ENCODE assay signal across 19 cellular contexts in the genomic region with DNA sequence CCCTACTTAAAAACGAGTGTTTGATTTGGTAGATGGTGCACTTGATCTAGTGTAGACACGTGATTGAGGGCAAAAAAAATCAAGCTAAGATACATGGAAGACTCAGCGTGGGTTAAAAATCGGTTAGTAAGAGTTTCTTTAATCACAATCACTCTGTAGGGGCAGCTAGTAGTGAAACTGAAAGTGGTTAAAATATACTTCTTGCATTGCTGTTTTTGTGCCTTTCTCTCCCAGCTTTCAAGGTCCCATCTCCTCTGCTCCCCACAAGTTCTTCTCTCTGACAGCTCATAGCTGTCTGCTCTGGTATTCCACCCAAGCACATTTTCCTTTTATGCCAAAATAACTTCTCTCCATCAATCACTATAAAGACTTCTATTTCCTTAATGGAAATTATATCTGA. TPM values are rescaled to one million over a fixed set of nuclear protein-coding genes. Genes with fewer than 3 reads are reported as not detected.
A peak's percentile ranks its signal among the peaks of the same experiment; 100 is the strongest.
DNase-seq lines count a peak whose midpoint lies in the region; ATAC-seq and TF ChIP-seq lines count a peak whose summit lies in the region.
"Had no signal": no experiment of that assay in that cellular context is flagged by ENCODE, and none has a peak within 500 bp of the region (broad histone marks: within the 10 kb centered on the region; RNA-seq: fewer than 3 reads in every experiment).

No MANE protein-coding gene starts in this region.

- no CpG with 5 or more reads among the region's 4 CpGs for WGBS in IMR-90 (ENCODE audit: extremely low coverage in 2 of 2, insufficient read length in 1 of 2), 2 experiments

- DNase-seq in IMR-90 (peak; percentile 11), fibroblast of lung (ENCODE audit: low read depth in 2 of 2) (peak in 1 of 2 donors; percentile 52), osteocyte (ENCODE audit: extremely low spot score, unreplicated experiment) (no peak), brain microvascular endothelial cell (no peak)
- DNase-seq in activated CD8-positive, alpha-beta memory T cell treated with anti-CD3 and anti-CD28 coated beads, Interleukin-2, amount 10 ng/mL, durations not matched to agents 7 days and 5 days: no peak
- DNase-seq: activated CD4-positive, CD25-positive, alpha-beta regulatory T cell; BE2C; foreskin melanocyte; GDM1; GOT3; T-helper 17 cell; tibial artery had no signal

- TF ChIP-seq RAD21 in IMR-90 (IDR thresholded peaks at IDR 0.05; ENCODE audit: low read length): no peak

- peak overlapping the region; percentile 26 to 38; a peak in 3 of 4 replicates for H4K8ac ChIP-seq in IMR-90 (ENCODE audit: low read depth in 2 of 2, low read length in 2 of 2)

- no peak overlapping the region for H2BK20ac ChIP-seq in IMR-90 (ENCODE audit: low read depth, low read length)

- no peak for TF ChIP-seq CTCF in IMR-90 (conservative IDR thresholded peaks at IDR 0.05; ENCODE audit: low read depth, low read length)
- TF ChIP-seq CTCF in OCI-LY3 (IDR thresholded peaks at IDR 0.05; ENCODE audit: low read depth, low read length): no peak
- TF ChIP-seq CTCF in fibroblast of lung (conservative IDR thresholded peaks at IDR 0.05 in 1 of 2, IDR thresholded peaks at IDR 0.05 in 1 of 2; ENCODE audit: low read depth in 1 of 2, low read length in 2 of 2): no peak
- no peak for TF ChIP-seq CTCF in osteocyte (IDR thresholded peaks at IDR 0.05)
- no peak for TF ChIP-seq CTCF in brain microvascular endothelial cell (IDR thresholded peaks at IDR 0.05; ENCODE audit: low read depth, low read length, missing control alignments)

- H3K27me3 Mint-ChIP-seq in osteocyte (ENCODE audit: unreplicated experiment): no peaks in the 10 kb centered on the region
- H3K27me3 Mint-ChIP-seq in activated CD8-positive, alpha-beta memory T cell treated with anti-CD3 and anti-CD28 coated beads, Interleukin-2, amount 10 ng/mL, durations not matched to agents 7 days and 5 days: no peaks in the 10 kb centered on the region
- H3K27me3 Mint-ChIP-seq: T-helper 17 cell had no signal

- no peaks in the 10 kb centered on the region for H3K79me1 ChIP-seq in IMR-90 (ENCODE audit: low read depth in 1 of 2, low read length in 2 of 2)

- peak overlapping the region; percentile 44 for H3K9ac ChIP-seq in IMR-90 (ENCODE audit: low read depth, low read length)
- H3K9ac ChIP-seq in OCI-LY3 (ENCODE audit: low read length): no peak overlapping the region
- H3K9ac ChIP-seq in fibroblast of lung (ENCODE audit: insufficient read depth, low read length): no peak overlapping the region

- POLR2A ChIA-PET in IMR-90 (lab: Charles Lee; ENCODE audit: unreplicated experiment): no interaction called here

- in situ Hi-C loops in IMR-90 (cut with MboI; ENCODE audit: low sequenced_read_pairs): loop anchor here (25.0 kb wide), 1 partner anchor 1092 kb away; the partner anchor contains the start of gene EFNB2
- in situ Hi-C loops in brain microvascular endothelial cell (cut with HindIII; ENCODE audit: low pct_ligation_motif_present, low sequenced_read_pairs): no loop called here

- H2AK9ac ChIP-seq in IMR-90 (replicated peaks; ENCODE audit: low read depth, low read length, poor library complexity): no peak overlapping the region

- H3K9me3 ChIP-seq in IMR-90 (ENCODE audit: control insufficient read depth, insufficient read depth, low read length) (no peaks in the 10 kb centered on the region), OCI-LY3 (ENCODE audit: insufficient read depth, low read length) (no peaks in the 10 kb centered on the region), fibroblast of lung (ENCODE audit: control insufficient read depth, insufficient read depth, low read depth, low read length) (no peaks in the 10 kb centered on the region)
- H3K9me3 ChIP-seq: BE2C, prostate gland, tibial artery had no signal

- H2BK15ac ChIP-seq in IMR-90 (ENCODE audit: low read depth, low read length): no peak overlapping the region

- no peak overlapping the region for H3K4me3 ChIP-seq in IMR-90 (ENCODE audit: insufficient read depth, low read depth, low read length)
- no peak overlapping the region for H3K4me3 ChIP-seq in OCI-LY3 (ENCODE audit: low read length)
- H3K4me3 ChIP-seq in fibroblast of lung (replicated peaks in 1 of 4; ENCODE audit: control extremely low read depth in 1 of 4, insufficient read depth in 1 of 4, low read depth in 3 of 4, low read length in 4 of 4): peak overlapping the region; percentile 20 to 35 (median 24)
- no peak overlapping the region for H3K4me3 ChIP-seq in brain microvascular endothelial cell (ENCODE audit: low read depth, low read length)
- H3K4me3 ChIP-seq: prostate gland, tibial artery had no signal

- no peak overlapping the region for H3K4ac ChIP-seq in IMR-90 (ENCODE audit: low read depth, low read length)

- H4K20me1 ChIP-seq in IMR-90 (ENCODE audit: insufficient read depth, low read length) (no peaks in the 10 kb centered on the region), OCI-LY3 (ENCODE audit: insufficient read depth, low read length) (no peaks in the 10 kb centered on the region), fibroblast of lung (ENCODE audit: control insufficient read depth, extremely low read depth, insufficient read depth, low read length) (no peaks in the 10 kb centered on the region)

- H3K4me1 Mint-ChIP-seq in osteocyte (ENCODE audit: unreplicated experiment): peaks cover 38% of the 10 kb centered on the region
- peaks cover 1% of the 10 kb centered on the region for H3K4me1 Mint-ChIP-seq in activated CD8-positive, alpha-beta memory T cell treated with anti-CD3 and anti-CD28 coated beads, Interleukin-2, amount 10 ng/mL, durations not matched to agents 7 days and 5 days

- peak overlapping the region; percentile 76; the same call in 1 of the 2 replicates for H3K18ac ChIP-seq in IMR-90 (ENCODE audit: low read depth, low read length)

- no peaks in the 10 kb centered on the region for H3K36me3 Mint-ChIP-seq in osteocyte (ENCODE audit: unreplicated experiment)
- no peaks in the 10 kb centered on the region for H3K36me3 Mint-ChIP-seq in activated CD8-positive, alpha-beta memory T cell treated with anti-CD3 and anti-CD28 coated beads, Interleukin-2, amount 10 ng/mL, durations not matched to agents 7 days and 5 days

- ATAC-seq in IMR-90 (ENCODE audit: low read depth): peak; percentile 62
- no peak for ATAC-seq in activated CD8-positive, alpha-beta memory T cell treated with anti-CD3 and anti-CD28 coated beads, Interleukin-2, amount 10 ng/mL, durations not matched to agents 7 days and 5 days
- ATAC-seq in GM18511 (IDR thresholded peaks at IDR 0.05; ENCODE audit: unreplicated experiment): no peak
- ATAC-seq: left lobe of liver, T-helper 17 cell had no signal

- H3K9me3 Mint-ChIP-seq in osteocyte (ENCODE audit: unreplicated experiment): peaks cover 5% of the 10 kb centered on the region
- H3K9me3 Mint-ChIP-seq in activated CD8-positive, alpha-beta memory T cell treated with anti-CD3 and anti-CD28 coated beads, Interleukin-2, amount 10 ng/mL, durations not matched to agents 7 days and 5 days (ENCODE audit: low read depth): no peaks in the 10 kb centered on the region
- H3K9me3 Mint-ChIP-seq: activated T-helper 2 cell treated with anti-CD3 and anti-CD28 coated beads, Interferon-gamma antibody, Interleukin-2, Interleukin-4, amounts not matched to agents 10 μg/mL and 5 μg/mL and 100 μg/mL, durations not matched to agents 14 hours and 24 hours and 36 hours had no signal

- H3K4me3 Mint-ChIP-seq in osteocyte (ENCODE audit: unreplicated experiment): no peak overlapping the region
- no peak overlapping the region for H3K4me3 Mint-ChIP-seq in activated CD8-positive, alpha-beta memory T cell treated with anti-CD3 and anti-CD28 coated beads, Interleukin-2, amount 10 ng/mL, durations not matched to agents 7 days and 5 days
- H3K4me3 Mint-ChIP-seq: T-helper 17 cell had no signal

- peak overlapping the region; percentile 49; the same call in 1 of the 2 replicates for H3K27ac ChIP-seq in IMR-90 (ENCODE audit: insufficient read depth, low read length)
- H3K27ac ChIP-seq in OCI-LY3 (ENCODE audit: low read length): no peak overlapping the region
- H3K27ac ChIP-seq in fibroblast of lung (ENCODE audit: insufficient read depth, low read length): peak overlapping the region; percentile 38
- H3K27ac ChIP-seq in brain microvascular endothelial cell: no peak overlapping the region
- H3K27ac ChIP-seq: prostate gland, tibial artery had no signal

- H3K56ac ChIP-seq in IMR-90 (ENCODE audit: extremely low read depth, insufficient read depth, low read length): no peak overlapping the region

- no peaks in the 10 kb centered on the region for H3K9me1 ChIP-seq in IMR-90 (ENCODE audit: insufficient read depth, low read length)

- H2AFZ ChIP-seq in IMR-90 (replicated peaks; ENCODE audit: low read length, poor library complexity) (no peak overlapping the region), OCI-LY3 (ENCODE audit: low read depth, low read length) (peak overlapping the region; percentile 67; the same call in 1 of the 2 replicates), fibroblast of lung (ENCODE audit: low read length) (peak overlapping the region; percentile 77)

- H3K4me1 ChIP-seq in IMR-90 (ENCODE audit: control insufficient read depth, insufficient read depth, low read length): no peaks in the 10 kb centered on the region
- no peaks in the 10 kb centered on the region for H3K4me1 ChIP-seq in OCI-LY3 (ENCODE audit: low read length)
- peaks cover 2% of the 10 kb centered on the region for H3K4me1 ChIP-seq in fibroblast of lung (ENCODE audit: control insufficient read depth, extremely low read depth, insufficient read depth, low read length)
- H3K4me1 ChIP-seq: BE2C, prostate gland had no signal

- H3K4me2 ChIP-seq in IMR-90 (ENCODE audit: low read depth, low read length) (peak overlapping the region; percentile 97), OCI-LY3 (ENCODE audit: low read length) (peak overlapping the region; percentile 16; the same call in 1 of the 2 replicates), fibroblast of lung (ENCODE audit: extremely low read depth, insufficient read depth, low read length) (peak overlapping the region; percentile 68)

- no peak overlapping the region for H2BK5ac ChIP-seq in IMR-90 (ENCODE audit: low read depth, low read length, poor library complexity, severe bottlenecking)

- no peak overlapping the region for H2AK5ac ChIP-seq in IMR-90 (ENCODE audit: low read depth, low read length)

- no peak for TF ChIP-seq POLR2A in IMR-90 (IDR thresholded peaks at IDR 0.05; ENCODE audit: low read depth, low read length)

- intact Hi-C loops in IMR-90 (cut with micrococcal nuclease): loop anchor here (10.0 kb wide), 1 partner anchor 1089 kb away; the partner anchor contains the start of gene EFNB2

- no peaks in the 10 kb centered on the region for H3K27me3 ChIP-seq in IMR-90 (ENCODE audit: control insufficient read depth, insufficient read depth, low read length)
- no peaks in the 10 kb centered on the region for H3K27me3 ChIP-seq in OCI-LY3 (ENCODE audit: low read depth, low read length)
- no peaks in the 10 kb centered on the region for H3K27me3 ChIP-seq in fibroblast of lung (ENCODE audit: control insufficient read depth, insufficient read depth, low read length)
- H3K27me3 ChIP-seq in brain microvascular endothelial cell (replicated peaks): no peaks in the 10 kb centered on the region
- H3K27me3 ChIP-seq: BE2C, tibial artery had no signal

- dilution Hi-C loops in IMR-90 (cut with HindIII; ENCODE audit: low sequenced_read_pairs, unreplicated experiment): no loop called here

- peak overlapping the region; percentile 67; the same call in 1 of the 2 replicates for H4K5ac ChIP-seq in IMR-90 (ENCODE audit: low read depth, low read length)

- no peak overlapping the region for H3K23ac ChIP-seq in IMR-90 (ENCODE audit: low read depth, low read length)

- no peak overlapping the region for H3K14ac ChIP-seq in IMR-90 (replicated peaks; ENCODE audit: low read depth, low read length)

- H4K91ac ChIP-seq in IMR-90 (ENCODE audit: insufficient read depth, low read depth, low read length): no peak overlapping the region

- H2BK120ac ChIP-seq in IMR-90 (ENCODE audit: low read depth, low read length): peak overlapping the region; percentile 54; the same call in 1 of the 2 replicates

- peak overlapping the region; percentile 82 for H3K27ac Mint-ChIP-seq in osteocyte (ENCODE audit: unreplicated experiment)
- H3K27ac Mint-ChIP-seq in activated CD8-positive, alpha-beta memory T cell treated with anti-CD3 and anti-CD28 coated beads, Interleukin-2, amount 10 ng/mL, durations not matched to agents 7 days and 5 days: no peak overlapping the region
- H3K27ac Mint-ChIP-seq: activated T-helper 2 cell treated with anti-CD3 and anti-CD28 coated beads, Interferon-gamma antibody, Interleukin-2, Interleukin-4, amounts not matched to agents 10 μg/mL and 5 μg/mL and 100 μg/mL, durations not matched to agents 14 hours and 24 hours and 36 hours; T-helper 17 cell had no signal

- CTCF ChIA-PET in IMR-90 (lab: Yijun Ruan, JAX): interaction anchor here (1.0 kb wide), 1 partner anchor 13 kb away, joined by 3 read pairs; no protein-coding TSS in a partner anchor
- CTCF ChIA-PET in activated CD8-positive, alpha-beta memory T cell treated with anti-CD3 and anti-CD28 coated beads, Interleukin-2, amount 10 ng/mL, durations not matched to agents 7 days and 5 days (lab: Charles Lee): no interaction called here

- H3K36me3 ChIP-seq in IMR-90 (ENCODE audit: control insufficient read depth, insufficient read depth, low read length): no peaks in the 10 kb centered on the region
- no peaks in the 10 kb centered on the region for H3K36me3 ChIP-seq in OCI-LY3 (replicated peaks; ENCODE audit: low read depth, low read length)
- no peaks in the 10 kb centered on the region for H3K36me3 ChIP-seq in fibroblast of lung (ENCODE audit: control insufficient read depth, insufficient read depth, low read length)
- no peaks in the 10 kb centered on the region for H3K36me3 ChIP-seq in brain microvascular endothelial cell (replicated peaks)
- H3K36me3 ChIP-seq: BE2C, prostate gland, tibial artery had no signal

- H3K79me2 ChIP-seq in OCI-LY3 (ENCODE audit: low read length) (no peaks in the 10 kb centered on the region), fibroblast of lung (ENCODE audit: control insufficient read depth, insufficient read depth, low read length) (no peaks in the 10 kb centered on the region)

- BruUV-seq in IMR-90 (replicated peaks; lab: Mats Ljungman, UMichigan): no TSS peak

RNA-seq across cellular contexts. Expression of gene DAOA, which starts 20.1 kb away (rescaled TPM):
- total RNA-seq in IMR-90 (2012; rRNA removed) (not detected in 2 replicates), fibroblast of lung (not detected in 2 replicates), osteocyte (not detected in 2 replicates)
- polyA plus RNA-seq in IMR-90 (2012; rRNA removed) (not detected in 2 replicates), fibroblast of lung (not detected in 2 replicates)
- not detected in 2 replicates for polyA plus RNA-seq in IMR-90 (2012; cell fraction: cytosol; rRNA removed)
- not detected in 2 replicates for polyA plus RNA-seq in IMR-90 (2012; cell fraction: nucleus; rRNA removed; ENCODE audit: low replicate concordance)
- not detected in 2 replicates for polyA plus RNA-seq in fibroblast of lung (2012)
- polyA minus RNA-seq in fibroblast of lung (ENCODE audit: low replicate concordance): not detected in 2 replicates
- not detected for total RNA-seq in activated CD8-positive, alpha-beta memory T cell treated with anti-CD3 and anti-CD28 coated beads, Interleukin-2, amount 10 ng/mL, durations not matched to agents 7 days and 5 days
- total RNA-seq: activated CD8-positive, alpha-beta memory T cell treated with anti-CD3 and anti-CD28 coated beads for 36 hours; activated T-helper 2 cell treated with anti-CD3 and anti-CD28 coated beads, Interferon-gamma antibody, Interleukin-2, Interleukin-4, amounts not matched to agents 10 μg/mL and 5 μg/mL and 100 μg/mL, durations not matched to agents 14 hours and 24 hours and 36 hours; cerebellum; left lobe of liver; prostate gland; T-helper 17 cell had no signal

Comparison
In these comparisons a context has a peak if more than half of its experiments do, and no peak if none do; other contexts are left out.
1. H3K27ac ChIP-seq: peak in IMR-90 (single experiment) and fibroblast of lung (single experiment); none in OCI-LY3 (single experiment) and brain microvascular endothelial cell (single experiment).
2. H3K4me2 ChIP-seq: peak in every context shown above with its lines; median percentile 97 in IMR-90; 68 in fibroblast of lung; 16 in OCI-LY3.
3. H3K4me3 ChIP-seq: peak in fibroblast of lung (4 of 4); none in IMR-90 (single experiment), OCI-LY3 (single experiment) and brain microvascular endothelial cell (single experiment).